22 cellular contexts compared by ENCODE assay signal in genomic region chr2:166841679-166842078, GRCh38. TPM values are rescaled to one million over a fixed set of nuclear protein-coding genes. Genes with fewer than 3 reads are reported as not detected.
"Had no signal": no experiment of that assay in that cellular context is flagged by ENCODE, and none has a peak within 500 bp of the region (broad histone marks: within the 10 kb centered on the region; RNA-seq: fewer than 3 reads in every experiment).

No MANE protein-coding gene starts in this region.

- H3K4me3 Mint-ChIP-seq: endodermal cell, natural killer cell, neural crest cell, type B pancreatic cell had no signal

- H3K27me3 Mint-ChIP-seq: progenitor cell of endocrine pancreas, type B pancreatic cell had no signal

- H3K36me3 Mint-ChIP-seq: natural killer cell, type B pancreatic cell had no signal

- H3K4me3 ChIP-seq: coronary artery, heart left ventricle, mucosa of descending colon, pancreas, suprapubic skin, thyroid gland had no signal

- H3K9me3 Mint-ChIP-seq: endodermal cell, type B pancreatic cell had no signal

- H3K27me3 ChIP-seq: heart left ventricle, pancreas, suprapubic skin, thyroid gland had no signal

- H3K4me1 Mint-ChIP-seq: natural killer cell had no signal

- H3K27ac Mint-ChIP-seq: natural killer cell, type B pancreatic cell had no signal

- DNase-seq: effector CD4-positive, alpha-beta T cell; heart left ventricle; hippocampal formation; kidney glomerular epithelial cell; mucosa of descending colon; natural killer cell; occipital lobe; pancreas; right cardiac atrium; small intestine; stimulated activated CD4-positive, alpha-beta T cell treated with anti-CD3 and anti-CD28 coated beads, Interleukin-12 subunit alpha, Interleukin-12 subunit beta, amount 100 ng/mL, for 4 hours; stimulated activated naive CD4-positive, alpha-beta T cell; thyroid gland had no signal

- H3K4me1 ChIP-seq: heart left ventricle, pancreas, suprapubic skin, thyroid gland had no signal

- H3K9me3 ChIP-seq: heart left ventricle, mucosa of descending colon, pancreas, suprapubic skin, thyroid gland had no signal

- H3K36me3 ChIP-seq: heart left ventricle, pancreas, suprapubic skin, thyroid gland had no signal

- H3K27ac ChIP-seq: coronary artery, heart left ventricle, pancreas, suprapubic skin, thyroid gland had no signal

- ATAC-seq: heart left ventricle, mucosa of descending colon, natural killer cell, right cardiac atrium had no signal

RNA-seq across cellular contexts. Expression of gene XIRP2, which starts 46.6 kb away (rescaled TPM):
- total RNA-seq: dermis microvascular lymphatic vessel endothelial cell, endodermal cell, lung microvascular endothelial cell, mesenteric fat pad, suprapubic skin had no signal
